Comparison of ENCODE assay signal across 23 cellular contexts in genomic region chr14:38233218-38233617, GRCh38. TPM values are rescaled to one million over a fixed set of nuclear protein-coding genes. Genes with fewer than 3 reads are reported as not detected.
"Had no signal": no experiment of that assay in that cellular context is flagged by ENCODE, and none has a peak within 500 bp of the region (broad histone marks: within the 10 kb centered on the region; RNA-seq: fewer than 3 reads in every experiment).

No MANE protein-coding gene starts in this region.

- H2AFZ ChIP-seq: PC-9 had no signal

- H3K9me3 ChIP-seq: Peyer's patch, SJSA1 had no signal

- H3K4me1 ChIP-seq: Peyer's patch, SJSA1 had no signal

- DNase-seq: NCI-H1092, NCI-H1436, NCI-H187 treated with DMSO at 0.1 percent for 48 hours, NCI-H2029 treated with DMSO at 0.1 percent for 48 hours, NCI-H2171, NCI-H226, NCI-H446, NCI-H510A, NCI-H526 treated with DMSO at 0.1 percent for 48 hours, NCI-H748 treated with DMSO at 0.1 percent for 48 hours, OCI-M1, PC-9, Peyer's patch, SHP77 treated with DMSO at 0.1 percent for 48 hours, T-helper 2 cell had no signal

- H3K4me2 ChIP-seq: PC-9 had no signal

- H3K4me3 ChIP-seq: K562, PC-9, Peyer's patch, SJSA1, SK-N-MC had no signal

- H3K36me3 ChIP-seq: Peyer's patch, SJSA1 had no signal

- H3K27ac ChIP-seq: HL-60, PC-9, Peyer's patch, SJSA1, SK-N-MC had no signal

- H3K27me3 ChIP-seq: Peyer's patch had no signal

RNA-seq across cellular contexts. Expression of gene CLEC14A, which starts 22.7 kb away (rescaled TPM):
- total RNA-seq: K562; LHCN-M2; MCF 10A; RPMI7951; SJSA1; T-helper 1 cell treated with Interleukin-12 subunit alpha and Interleukin-12 subunit beta and Interleukin-4 antibody, amounts not matched to agents 30 ng/mL and 1 ng/mL, for 36 hours had no signal

RNA-seq across cellular contexts. Expression of gene SSTR1, which starts 25.5 kb away (rescaled TPM):
- total RNA-seq: K562; SJSA1; T-helper 1 cell treated with Interleukin-12 subunit alpha and Interleukin-12 subunit beta and Interleukin-4 antibody, amounts not matched to agents 30 ng/mL and 1 ng/mL, for 36 hours had no signal
